Comparison of ENCODE assay signal across 1 cellular context in genomic region chr19:2233601-2234280, GRCh38.
TF ChIP-seq lines count a peak whose summit lies in the region.

No MANE protein-coding gene starts in this region.

TF ChIP-seq in HepG2, 621 proteins besides CTCF, POLR2A, EP300 and RAD21:
- TF ChIP-seq ZSCAN29 (CRISPR knock-in tag; conservative IDR thresholded peaks at IDR 0.05) (no peak), MTA1 (CRISPR knock-in tag; IDR thresholded peaks at IDR 0.05; ENCODE audit: borderline replicate concordance) (0 out of 2 replicates have a peak, but pooled peaks have one; percentile 16), ZNF274 (CRISPR knock-in tag; IDR thresholded peaks at IDR 0.05) (no peak), KDM5B (CRISPR knock-in tag; IDR thresholded peaks at IDR 0.05; ENCODE audit: borderline replicate concordance) (no peak), THAP7 (CRISPR knock-in tag; IDR thresholded peaks at IDR 0.05) (no peak), HNF4A (CRISPR knock-in tag; IDR thresholded peaks at IDR 0.05) (peak; percentile 34; the same call in 1 of the 2 replicates), TCF12 (IDR thresholded peaks at IDR 0.05) (no peak), TCF12 (CRISPR knock-in tag; IDR thresholded peaks at IDR 0.05) (no peak), SMARCE1 (IDR thresholded peaks at IDR 0.05; ENCODE audit: borderline replicate concordance) (no peak), RBFOX2 (IDR thresholded peaks at IDR 0.05; ENCODE audit: low read depth, low read length) (peak; percentile 71), KLF12 (CRISPR knock-in tag; IDR thresholded peaks at IDR 0.05; ENCODE audit: borderline replicate concordance) (no peak), POLR2G (IDR thresholded peaks at IDR 0.05; ENCODE audit: low read depth, low read length) (peak; percentile 7; the same call in 1 of the 2 replicates), ZNF441 (CRISPR knock-in tag; IDR thresholded peaks at IDR 0.05; ENCODE audit: borderline replicate concordance) (no peak), HNRNPL (IDR thresholded peaks at IDR 0.05; ENCODE audit: low read depth, low read length) (0 out of 2 replicates have a peak, but pooled peaks have one; percentile 54), PITX1 (CRISPR knock-in tag; IDR thresholded peaks at IDR 0.05) (no peak), MIXL1 (CRISPR knock-in tag; IDR thresholded peaks at IDR 0.05) (no peak), ZBTB33 (CRISPR knock-in tag; IDR thresholded peaks at IDR 0.05) (peak; percentile 77; the same call in 1 of the 2 replicates), ISX (CRISPR knock-in tag; conservative IDR thresholded peaks at IDR 0.05) (no peak), TMF1 (CRISPR knock-in tag; IDR thresholded peaks at IDR 0.05; ENCODE audit: low read depth) (no peak), AGO2 (optimal IDR thresholded peaks at IDR 0.05; ENCODE audit: low read depth, low read length) (peak; percentile 21), HES4 (CRISPR knock-in tag; IDR thresholded peaks at IDR 0.05; ENCODE audit: borderline replicate concordance) (no peak), HIC2 (CRISPR knock-in tag; IDR thresholded peaks at IDR 0.05; ENCODE audit: low read depth) (0 out of 2 replicates have a peak, but pooled peaks have one; percentile 2), ZNF329 (CRISPR knock-in tag; IDR thresholded peaks at IDR 0.05; ENCODE audit: low read depth) (no peak), ZBTB38 (CRISPR knock-in tag; IDR thresholded peaks at IDR 0.05) (peak; percentile 50), ZFY (CRISPR knock-in tag; IDR thresholded peaks at IDR 0.05) (0 out of 2 replicates have a peak, but pooled peaks have one; percentile 13), ZNF784 (CRISPR knock-in tag; IDR thresholded peaks at IDR 0.05; ENCODE audit: borderline replicate concordance) (no peak), ZNF557 (CRISPR knock-in tag; IDR thresholded peaks at IDR 0.05) (no peak), FOXM1 (CRISPR knock-in tag; IDR thresholded peaks at IDR 0.05) (no peak), ZNF350 (CRISPR knock-in tag; IDR thresholded peaks at IDR 0.05; ENCODE audit: borderline replicate concordance, low read depth) (no peak), ATF1 (CRISPR knock-in tag; IDR thresholded peaks at IDR 0.05) (no peak), HDAC1 (CRISPR knock-in tag; IDR thresholded peaks at IDR 0.05) (no peak), BCL3 (CRISPR knock-in tag; IDR thresholded peaks at IDR 0.05) (no peak), DMAP1 (CRISPR knock-in tag; IDR thresholded peaks at IDR 0.05) (no peak), NFAT5 (CRISPR knock-in tag; IDR thresholded peaks at IDR 0.05) (no peak), ZNF230 (CRISPR knock-in tag; IDR thresholded peaks at IDR 0.05) (no peak), ZNF121 (CRISPR knock-in tag; IDR thresholded peaks at IDR 0.05) (peak; percentile 64), DBP (CRISPR knock-in tag; IDR thresholded peaks at IDR 0.05; ENCODE audit: not compliant biosample characterization) (no peak), THAP8 (CRISPR knock-in tag; IDR thresholded peaks at IDR 0.05; ENCODE audit: borderline replicate concordance) (no peak), ZNF530 (CRISPR knock-in tag; IDR thresholded peaks at IDR 0.05; ENCODE audit: low read depth) (no peak)
